Comparison of ENCODE assay signal across 8 cellular contexts in genomic region chr1:22052115-22053017, GRCh38. TPM values are rescaled to one million over a fixed set of nuclear protein-coding genes. Genes with fewer than 3 reads are reported as not detected.
A peak's percentile ranks its signal among the peaks of the same experiment; 100 is the strongest.
DNase-seq lines count a peak whose midpoint lies in the region; ATAC-seq and TF ChIP-seq lines count a peak whose summit lies in the region.

TSS of gene CDC42 (plus strand) at chr1:22052709. CDS start at chr1:22078479, 25,770 bp downstream.

- H3K36me3 Mint-ChIP-seq in activated naive CD8-positive, alpha-beta T cell, result peaks cover 4% of the 10 kb centered on the region
- no peaks in the 10 kb centered on the region for H3K36me3 Mint-ChIP-seq in osteocyte (ENCODE audit: unreplicated experiment)

- peak within 1 kb of the TSS; percentile 98 for H3K27ac Mint-ChIP-seq in activated naive CD8-positive, alpha-beta T cell
- peak within 1 kb of the TSS; percentile 95 for H3K27ac Mint-ChIP-seq in osteocyte (ENCODE audit: unreplicated experiment)

- no peaks in the 10 kb centered on the region for H3K27me3 ChIP-seq in thoracic aorta (replicated peaks; ENCODE audit: insufficient read depth)

- peak within 1 kb of the TSS; percentile 98 for H3K4me3 Mint-ChIP-seq in activated naive CD8-positive, alpha-beta T cell
- peak within 1 kb of the TSS; percentile 94 for H3K4me3 Mint-ChIP-seq in osteocyte (ENCODE audit: unreplicated experiment)

- POLR2A ChIA-PET in GM10248 (lab: Yijun Ruan, JAX), result interaction anchor here (0.7 to 2.0 kb wide), 4 partner anchors 12 to 36 kb away, joined by 3 to 28 read pairs (median 4); no protein-coding TSS in a partner anchor

- no peaks in the 10 kb centered on the region for H3K27me3 Mint-ChIP-seq in activated naive CD8-positive, alpha-beta T cell
- no peaks in the 10 kb centered on the region for H3K27me3 Mint-ChIP-seq in osteocyte (ENCODE audit: unreplicated experiment)

- H3K27ac ChIP-seq in thoracic aorta, result peak within 1 kb of the TSS; percentile 97 to 100

- TF ChIP-seq CTCF in GM10248 (IDR thresholded peaks at IDR 0.05; ENCODE audit: control extremely low read depth, extremely low read depth, low read depth, missing control alignments), result no peak
- no peak for TF ChIP-seq CTCF in osteocyte (IDR thresholded peaks at IDR 0.05)
- no peak for TF ChIP-seq CTCF in thoracic aorta (IDR thresholded peaks at IDR 0.05)

- CTCF ChIA-PET in GM10248 (lab: Yijun Ruan, JAX), result interaction anchor here (0.9 to 2.5 kb wide), 6 partner anchors 12 to 29 kb away, joined by 3 to 9 read pairs (median 4); no protein-coding TSS in a partner anchor

- no peaks in the 10 kb centered on the region for H3K9me3 ChIP-seq in thoracic aorta

- ATAC-seq in HG02623 (IDR thresholded peaks at IDR 0.05; ENCODE audit: unreplicated experiment) (peak; percentile 84), thoracic aorta (ENCODE audit: insufficient number of reproducible peaks, low FRiP score, low read depth) (peak; percentile 94)

- DNase-seq in GM10248 (ENCODE audit: extremely low spot score) (peak; percentile 96), NCI-H1105 treated with DMSO at 0.1 percent for 48 hours (lab: John Stamatoyannopoulos, UW) (peak; percentile 95), SKM-1 treated with dmso at 0.1 percent for 144 hours (lab: John Stamatoyannopoulos, UW; ENCODE audit: unreplicated experiment) (peak; percentile 97), glomerular visceral epithelial cell (ENCODE audit: extremely low spot score) (peak; percentile 97), osteocyte (ENCODE audit: extremely low spot score, unreplicated experiment) (peak; percentile 98), thoracic aorta (ENCODE audit: low spot score) (peak; percentile 88)

- H3K4me1 Mint-ChIP-seq in activated naive CD8-positive, alpha-beta T cell (ENCODE audit: low read depth), result peaks cover 63% of the 10 kb centered on the region
- H3K4me1 Mint-ChIP-seq in osteocyte (ENCODE audit: unreplicated experiment), result peaks cover 34% of the 10 kb centered on the region

- peak within 1 kb of the TSS; percentile 91 for H3K4me3 ChIP-seq in thoracic aorta

- peaks cover 32 to 34% of the 10 kb centered on the region in 2 donors for H3K4me1 ChIP-seq in thoracic aorta (ENCODE audit: control insufficient read depth in 1 of 2, low read depth in 2 of 2)

- no peaks in the 10 kb centered on the region for H3K36me3 ChIP-seq in thoracic aorta

- H3K9me3 Mint-ChIP-seq in activated naive CD8-positive, alpha-beta T cell (ENCODE audit: low read depth), result no peaks in the 10 kb centered on the region
- no peaks in the 10 kb centered on the region for H3K9me3 Mint-ChIP-seq in osteocyte (ENCODE audit: unreplicated experiment)

RNA-seq across cellular contexts. Expression of gene CDC42, which starts in this region (rescaled TPM):
- total RNA-seq in osteocyte (214 and 216 TPM in 2 replicates), thoracic aorta (100 to 1,000 TPM; 156 to 187 TPM)

Comparison
In these comparisons a context has a peak if more than half of its experiments do, and no peak if none do; other contexts are left out.
1. Peak in every context shown above with its lines: DNase-seq, ATAC-seq, H3K4me3 ChIP-seq and H3K27ac ChIP-seq.